28 cellular contexts compared by ENCODE assay signal in the genomic region with DNA sequence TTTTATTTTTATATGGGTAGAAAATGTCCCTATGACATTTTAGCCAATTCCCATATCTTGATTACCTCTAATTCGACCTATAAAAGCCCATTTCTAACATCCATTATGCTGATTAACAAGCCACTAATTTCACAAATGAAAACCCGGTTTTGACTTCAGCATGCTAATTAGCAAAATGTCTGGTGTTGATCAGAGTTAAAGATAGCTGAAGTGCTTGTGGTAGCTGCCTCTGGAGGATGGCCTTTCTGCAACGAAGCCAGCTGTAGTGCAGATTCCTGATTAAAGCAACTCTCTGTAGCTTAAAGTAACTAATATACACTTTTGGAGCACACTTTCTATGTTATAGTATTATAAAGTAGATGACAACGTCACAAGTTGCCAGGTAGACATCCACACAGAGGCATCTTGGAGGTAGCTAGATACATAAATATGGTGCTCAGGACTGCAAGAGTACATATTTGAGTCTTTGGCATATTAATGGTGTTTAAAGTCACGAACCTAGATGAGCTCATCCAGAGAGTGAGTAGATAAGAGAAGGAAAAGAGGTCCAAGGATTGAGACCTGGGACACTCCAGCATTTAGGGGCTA.
"Had no signal": no experiment of that assay in that cellular context is flagged by ENCODE, and none has a peak within 500 bp of the region (broad histone marks: within the 10 kb centered on the region; RNA-seq: fewer than 3 reads in every experiment).

No MANE protein-coding gene starts in this region.

- H3K27me3 Mint-ChIP-seq: stimulated activated memory B cell treated with anti-CD40 and anti-IgM and Interleukin-4, amounts not matched to agents 10 μg/mL and 1 μg/mL and 100 μg/mL, for 72 hours; stimulated activated naive CD8-positive, alpha-beta T cell treated with anti-CD3 and anti-CD28 coated beads, Interleukin-15, amount 100 ng/mL, for 72 hours had no signal

- H3K9me3 Mint-ChIP-seq: neural crest cell had no signal

- H3K36me3 ChIP-seq: left lung, lower lobe of right lung, pancreas, prostate gland, tibial nerve, uterus had no signal

- H3K4me2 ChIP-seq: smooth muscle cell had no signal

- FAIRE-seq: keratinocyte, pancreas had no signal

- H3K27ac ChIP-seq: left lung, lower lobe of right lung, pancreas, prostate gland, tibial nerve, uterus had no signal

- ATAC-seq: left cardiac atrium; left lung; lower lobe of right lung; naive thymus-derived CD8-positive, alpha-beta T cell; pancreas; right cardiac atrium; stimulated activated memory B cell treated with anti-CD40 and anti-IgM and Interleukin-4, amounts not matched to agents 10 μg/mL and 1 μg/mL and 100 μg/mL, for 72 hours; stimulated activated naive CD8-positive, alpha-beta T cell treated with anti-CD3 and anti-CD28 coated beads, Interleukin-15, amount 100 ng/mL, for 72 hours had no signal

- H3K4me3 ChIP-seq: left lung, lower lobe of right lung, pancreas, prostate gland, smooth muscle cell, tibial nerve, uterus had no signal

- DNase-seq: kidney glomerular epithelial cell; left cardiac atrium; left lung; lower lobe of right lung; mammary epithelial cell; mesenchymal stem cell; naive thymus-derived CD8-positive, alpha-beta T cell; nucleus accumbens; pancreas; posterior cingulate gyrus; retina; right cardiac atrium; stimulated activated CD4-positive, alpha-beta T cell treated with anti-CD3 and anti-CD28 coated beads, Interleukin-1b, Interleukin-23, amount 100 ng/mL, for 48 hours; stimulated activated CD4-positive, alpha-beta T cell treated with anti-CD3 and anti-CD28 coated beads, Interleukin-2, amount 100 ng/mL, for 48 hours; stimulated activated CD4-positive, alpha-beta T cell treated with anti-CD3 and anti-CD28 coated beads, Interleukin-4, amount 100 ng/mL, for 4 hours; stimulated activated CD8-positive, alpha-beta memory T cell treated with anti-CD3 and anti-CD28 coated beads, Interleukin-4, amount 100 ng/mL, for 48 hours; stimulated activated naive CD4-positive, alpha-beta T cell treated with Interleukin-2 at 50 U/mL for 16 hours; stimulated activated naive CD8-positive, alpha-beta T cell treated with anti-CD3 and anti-CD28 coated beads, Interleukin-15, amount 100 ng/mL, for 72 hours; substantia nigra; uterus had no signal

- H3K4me1 Mint-ChIP-seq: nephron; stimulated activated memory B cell treated with anti-CD40 and anti-IgM and Interleukin-4, amounts not matched to agents 10 μg/mL and 1 μg/mL and 100 μg/mL, for 72 hours; stimulated activated naive CD8-positive, alpha-beta T cell treated with anti-CD3 and anti-CD28 coated beads, Interleukin-15, amount 100 ng/mL, for 72 hours had no signal

- H3K4me1 ChIP-seq: left lung, lower lobe of right lung, pancreas, prostate gland, tibial nerve, uterus had no signal

- H3K36me3 Mint-ChIP-seq: stimulated activated memory B cell treated with anti-CD40 and anti-IgM and Interleukin-4, amounts not matched to agents 10 μg/mL and 1 μg/mL and 100 μg/mL, for 72 hours; type B pancreatic cell had no signal

- H3K9me3 ChIP-seq: lower lobe of right lung, pancreas, prostate gland, tibial nerve, uterus had no signal

- H3K27ac Mint-ChIP-seq: naive thymus-derived CD8-positive, alpha-beta T cell; nephron; stimulated activated memory B cell treated with anti-CD40 and anti-IgM and Interleukin-4, amounts not matched to agents 10 μg/mL and 1 μg/mL and 100 μg/mL, for 72 hours; stimulated activated naive CD8-positive, alpha-beta T cell treated with anti-CD3 and anti-CD28 coated beads, Interleukin-15, amount 100 ng/mL, for 72 hours; type B pancreatic cell had no signal

- H3K4me3 Mint-ChIP-seq: naive thymus-derived CD8-positive, alpha-beta T cell; nephron; neural crest cell; stimulated activated memory B cell treated with anti-CD40 and anti-IgM and Interleukin-4, amounts not matched to agents 10 μg/mL and 1 μg/mL and 100 μg/mL, for 72 hours; stimulated activated naive CD8-positive, alpha-beta T cell treated with anti-CD3 and anti-CD28 coated beads, Interleukin-15, amount 100 ng/mL, for 72 hours; type B pancreatic cell had no signal
